Comparison of ENCODE assay signal across 2 cellular contexts in genomic region chr10:112839928-112840654, GRCh38.
TF ChIP-seq lines count a peak whose summit lies in the region.

No MANE protein-coding gene starts in this region.

TF ChIP-seq in HEK293, 187 proteins besides CTCF, POLR2A, EP300 and RAD21 (continued from another document):
- TF ChIP-seq SCRT2 (tag by site-specific recombination; IDR thresholded peaks at IDR 0.05) (0 out of 2 replicates have a peak, but pooled peaks have one; percentile 10), TCF7L2 (IDR thresholded peaks at IDR 0.05; ENCODE audit: borderline replicate concordance, low read depth, low read length) (no peak), ZBTB7A (tag by site-specific recombination; IDR thresholded peaks at IDR 0.05; ENCODE audit: low read depth) (no peak), ZNF169 (tag by site-specific recombination; IDR thresholded peaks at IDR 0.05) (peak; percentile 93)

TF ChIP-seq in HepG2, 621 proteins besides CTCF, POLR2A, EP300 and RAD21 (continued from another document):
- TF ChIP-seq ZNF318 (CRISPR knock-in tag; IDR thresholded peaks at IDR 0.05) (no peak), ZNF629 (CRISPR knock-in tag; conservative IDR thresholded peaks at IDR 0.05) (peak; percentile 85), ZNF660 (CRISPR knock-in tag; IDR thresholded peaks at IDR 0.05; ENCODE audit: borderline replicate concordance, low read depth) (no peak), ZNF496 (CRISPR knock-in tag; IDR thresholded peaks at IDR 0.05; ENCODE audit: insufficient replicate concordance) (no peak), RFX5 (IDR thresholded peaks at IDR 0.05; ENCODE audit: low read depth, low read length) (no peak), HOXA5 (CRISPR knock-in tag; IDR thresholded peaks at IDR 0.05) (no peak), ZNF740 (CRISPR knock-in tag; IDR thresholded peaks at IDR 0.05) (no peak), ZNF75D (CRISPR knock-in tag; IDR thresholded peaks at IDR 0.05; ENCODE audit: borderline replicate concordance) (no peak), ZSCAN22 (CRISPR knock-in tag; IDR thresholded peaks at IDR 0.05) (no peak), TFAP4 (IDR thresholded peaks at IDR 0.05; ENCODE audit: borderline replicate concordance, low read depth) (peak; percentile 53; the same call in 1 of the 2 replicates), HMG20B (CRISPR knock-in tag; conservative IDR thresholded peaks at IDR 0.05) (no peak), HDAC1 (CRISPR knock-in tag; IDR thresholded peaks at IDR 0.05) (no peak), PHF5A (CRISPR knock-in tag; IDR thresholded peaks at IDR 0.05; ENCODE audit: low read depth, unreplicated experiment) (no peak), HHEX (CRISPR knock-in tag; IDR thresholded peaks at IDR 0.05) (no peak), UBTF (CRISPR knock-in tag; IDR thresholded peaks at IDR 0.05) (no peak), NR2F6 (IDR thresholded peaks at IDR 0.05) (no peak), NR2F6 (CRISPR knock-in tag; IDR thresholded peaks at IDR 0.05) (peak; percentile 13; the same call in 1 of the 2 replicates), ZNF20 (CRISPR knock-in tag; IDR thresholded peaks at IDR 0.05) (no peak), THAP11 (CRISPR knock-in tag; IDR thresholded peaks at IDR 0.05) (no peak), ZNF256 (CRISPR knock-in tag; conservative IDR thresholded peaks at IDR 0.05) (no peak), CREBL2 (CRISPR knock-in tag; IDR thresholded peaks at IDR 0.05; ENCODE audit: borderline replicate concordance) (no peak), ZMYM3 (CRISPR knock-in tag; IDR thresholded peaks at IDR 0.05) (0 out of 2 replicates have a peak, but pooled peaks have one; percentile 7), ZNF260 (CRISPR knock-in tag; IDR thresholded peaks at IDR 0.05; ENCODE audit: borderline replicate concordance, low read depth) (no peak), ZSCAN25 (CRISPR knock-in tag; IDR thresholded peaks at IDR 0.05) (no peak), ZNF275 (CRISPR knock-in tag; IDR thresholded peaks at IDR 0.05; ENCODE audit: borderline replicate concordance) (no peak), ZNF792 (CRISPR knock-in tag; IDR thresholded peaks at IDR 0.05) (peak; percentile 100), SKIL (CRISPR knock-in tag; IDR thresholded peaks at IDR 0.05; ENCODE audit: borderline replicate concordance) (no peak)
